In the genomic region with DNA sequence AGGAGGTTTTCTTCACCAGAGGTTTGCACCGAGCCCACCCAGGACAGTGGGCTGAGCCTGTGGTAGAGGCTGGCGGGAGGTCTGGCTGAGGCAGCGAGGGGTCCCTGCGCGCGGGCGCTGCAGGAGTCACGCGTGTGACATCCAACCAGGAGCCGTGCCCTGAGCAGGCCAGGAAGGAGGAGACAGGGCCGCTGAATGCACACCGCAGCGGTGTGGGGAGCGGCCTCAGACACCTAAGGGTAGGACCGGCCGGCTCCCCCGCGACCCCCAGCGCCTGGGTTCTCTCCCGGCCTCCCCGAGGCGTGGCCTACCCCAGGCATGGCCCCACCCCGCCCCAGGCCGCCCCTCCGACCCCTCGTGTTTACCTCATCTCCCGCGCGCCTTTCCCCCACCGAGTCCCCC, we compare ENCODE assay signal across 8 cellular contexts. TPM values are rescaled to one million over a fixed set of nuclear protein-coding genes. Genes with fewer than 3 reads are reported as not detected.
DNase-seq lines count a peak whose midpoint lies in the region; ATAC-seq and TF ChIP-seq lines count a peak whose summit lies in the region.

No MANE protein-coding gene starts in this region.

- H3K36me3 Mint-ChIP-seq in activated naive CD8-positive, alpha-beta T cell = peaks cover 2% of the 10 kb centered on the region

- H3K27me3 Mint-ChIP-seq in activated naive CD8-positive, alpha-beta T cell = no peaks in the 10 kb centered on the region

- peaks cover 22% of the 10 kb centered on the region for H3K4me1 Mint-ChIP-seq in activated naive CD8-positive, alpha-beta T cell (ENCODE audit: low read depth)

- H3K27ac ChIP-seq in right atrium auricular region = peak overlapping the region; percentile 91 to 92

- no peaks in the 10 kb centered on the region for H3K9me3 Mint-ChIP-seq in activated naive CD8-positive, alpha-beta T cell (ENCODE audit: low read depth)

- DNase-seq in BJ (ENCODE audit: low read depth) = no peak
- peak; percentile 36 for DNase-seq in NOMO-1 treated with DMSO at 0.1 percent for 48 hours (lab: John Stamatoyannopoulos, UW; ENCODE audit: unreplicated experiment)
- no peak for DNase-seq in right atrium auricular region (ENCODE audit: low spot score)
- no peak for DNase-seq in retinal pigment epithelial cell (ENCODE audit: low read depth)
- no peak for DNase-seq in NCI-H187 treated with DMSO at 0.1 percent for 48 hours (lab: John Stamatoyannopoulos, UW)

- TF ChIP-seq CTCF in BJ (IDR thresholded peaks at IDR 0.05; ENCODE audit: insufficient read depth, low read depth, low read length) (no peak), right atrium auricular region (IDR thresholded peaks at IDR 0.05) (no peak), retinal pigment epithelial cell (conservative IDR thresholded peaks at IDR 0.05; ENCODE audit: low read depth, low read length) (no peak)

- no peaks in the 10 kb centered on the region for H3K9me3 ChIP-seq in right atrium auricular region

- peak; percentile 33 for ATAC-seq in GM18868 (IDR thresholded peaks at IDR 0.05; ENCODE audit: unreplicated experiment)
- peak; percentile 36 for ATAC-seq in HG03097 (IDR thresholded peaks at IDR 0.05; ENCODE audit: low FRiP score, unreplicated experiment)

- CTCF ChIA-PET in BJ (lab: Yijun Ruan, JAX) = interaction anchor here (1.2 to 1.3 kb wide), 2 partner anchors 9 to 15 kb away, joined by 6 read pairs; no protein-coding TSS in a partner anchor

- peaks cover 0 to 25% of the 10 kb centered on the region in 2 donors for H3K4me1 ChIP-seq in right atrium auricular region

- H3K4me3 Mint-ChIP-seq in activated naive CD8-positive, alpha-beta T cell = peak overlapping the region; percentile 96

- H3K36me3 ChIP-seq in BJ (ENCODE audit: control insufficient read depth, insufficient read depth, low read length) (no peaks in the 10 kb centered on the region), right atrium auricular region (no peaks in the 10 kb centered on the region)

- H3K4me3 ChIP-seq in BJ (ENCODE audit: low read depth, low read length) = peak overlapping the region; percentile 65
- peak overlapping the region; percentile 77 to 92 for H3K4me3 ChIP-seq in right atrium auricular region
- H3K4me3 ChIP-seq in retinal pigment epithelial cell (ENCODE audit: low read length) = peak overlapping the region; percentile 56

- H3K27me3 ChIP-seq in BJ (ENCODE audit: control insufficient read depth, insufficient read depth, low read length) = no peaks in the 10 kb centered on the region
- no peaks in the 10 kb centered on the region for H3K27me3 ChIP-seq in right atrium auricular region

- POLR2A ChIA-PET in BJ (lab: Charles Lee) = no interaction called here

- peak overlapping the region; percentile 93 for H3K27ac Mint-ChIP-seq in activated naive CD8-positive, alpha-beta T cell

RNA-seq across cellular contexts. Expression of gene SLC41A3, which starts 0.4 kb away (rescaled TPM):
- 46.5 and 70.8 TPM in 2 replicates for polyA plus RNA-seq in BJ (2011; rRNA removed)
- polyA minus RNA-seq in BJ (2011; rRNA and poly(A)+ RNA removed) = 31.6 and 44.4 TPM in 2 replicates
- 10 to 100 TPM; 34.1 to 39.6 TPM for total RNA-seq in right atrium auricular region
